ENCODE assay signal across 8 cellular contexts in genomic region chr7:137953692-137954470, GRCh38. TPM values are rescaled to one million over a fixed set of nuclear protein-coding genes. Genes with fewer than 3 reads are reported as not detected.
DNase-seq lines count a peak whose midpoint lies in the region; FAIRE-seq and TF ChIP-seq lines count a peak whose summit lies in the region.

No MANE protein-coding gene starts in this region.

- H3K9me3 ChIP-seq in prostate gland, result no peaks in the 10 kb centered on the region
- H3K9me3 ChIP-seq in effector memory CD4-positive, alpha-beta T cell (ENCODE audit: control insufficient read depth, low read length), result no peaks in the 10 kb centered on the region

- DNase-seq in H54 (ENCODE audit: insufficient read length, low spot score), result peak; percentile 60
- DNase-seq in NCI-H69 (lab: John Stamatoyannopoulos, UW), result peak; percentile 50
- peak; percentile 32 for DNase-seq in epidermal melanocyte (ENCODE audit: insufficient read length, low spot score)
- DNase-seq in prostate gland (ENCODE audit: low spot score), result no peak
- no peak for DNase-seq in NOMO-1 (lab: John Stamatoyannopoulos, UW; ENCODE audit: unreplicated experiment in 2 of 2)
- no peak for DNase-seq in stimulated activated naive CD4-positive, alpha-beta T cell (lab: John Stamatoyannopoulos, UW)
- no peak for DNase-seq in central memory CD4-positive, alpha-beta T cell
- DNase-seq in effector memory CD4-positive, alpha-beta T cell, result no peak

- H3K36me3 ChIP-seq in prostate gland, result no peaks in the 10 kb centered on the region
- H3K36me3 ChIP-seq in effector memory CD4-positive, alpha-beta T cell (ENCODE audit: control insufficient read depth, insufficient read depth, low read length), result no peaks in the 10 kb centered on the region

- FAIRE-seq in H54 (lab: Jason Lieb, UNC), result peak; percentile 69

- WGBS in prostate gland, result 40% methylated on average over 6 of the region's 6 CpGs

- TF ChIP-seq POLR2A in H54 (IDR thresholded peaks at IDR 0.05; ENCODE audit: low read depth, low read length) (no peak), prostate gland (IDR thresholded peaks at IDR 0.05) (no peak)

- no peak overlapping the region for H3K4me3 ChIP-seq in prostate gland
- no peak overlapping the region for H3K4me3 ChIP-seq in effector memory CD4-positive, alpha-beta T cell (ENCODE audit: insufficient read depth, low read depth, low read length, poor library complexity, severe bottlenecking)

- H3K27me3 ChIP-seq in prostate gland (replicated peaks; ENCODE audit: insufficient read depth), result no peaks in the 10 kb centered on the region
- H3K27me3 ChIP-seq in effector memory CD4-positive, alpha-beta T cell (replicated peaks; ENCODE audit: control insufficient read depth, insufficient read depth, low read length, poor library complexity, severe bottlenecking), result no peaks in the 10 kb centered on the region

- TF ChIP-seq CTCF in prostate gland (IDR thresholded peaks at IDR 0.05), result no peak

- peaks cover 23% of the 10 kb centered on the region for H3K4me1 ChIP-seq in prostate gland (replicated peaks)
- peaks cover 3% of the 10 kb centered on the region for H3K4me1 ChIP-seq in effector memory CD4-positive, alpha-beta T cell (ENCODE audit: control insufficient read depth, insufficient read depth, low read length, poor library complexity, severe bottlenecking)

- H3K27ac ChIP-seq in prostate gland, result peak overlapping the region; percentile 20 to 56
- no peak overlapping the region for H3K27ac ChIP-seq in effector memory CD4-positive, alpha-beta T cell (ENCODE audit: insufficient read depth, low read length, poor library complexity, severe bottlenecking)

- intact Hi-C loops in prostate gland (cut with DNase I), result loop anchor here (2.0 to 5.0 kb wide), 2 partner anchors 33 to 47 kb away; no protein-coding TSS in a partner anchor

RNA-seq across cellular contexts. Expression of gene CREB3L2, which starts 48.0 kb away (rescaled TPM):
- 10 to 100 TPM; 34.1 to 42.0 TPM for total RNA-seq in prostate gland

Comparison
In these comparisons a context has a peak if more than half of its experiments do, and no peak if none do; other contexts are left out.
1. DNase-seq: peak in H54 (single experiment), NCI-H69 (single experiment) and epidermal melanocyte (single experiment); none in prostate gland (single experiment), NOMO-1 (0 of 2), stimulated activated naive CD4-positive, alpha-beta T cell (0 of 6), central memory CD4-positive, alpha-beta T cell (single experiment) and effector memory CD4-positive, alpha-beta T cell (0 of 3).